Comparison of ENCODE assay signal across 1 cellular context in genomic region chr12:55073043-55074022, GRCh38.
TF ChIP-seq lines count a peak whose summit lies in the region.

No MANE protein-coding gene starts in this region.

TF ChIP-seq in HEK293, 187 proteins besides CTCF, POLR2A, EP300 and RAD21 (continued from another document):
- TF ChIP-seq ATF2 (tag by site-specific recombination; IDR thresholded peaks at IDR 0.05; ENCODE audit: low read depth) (no peak), ZBTB49 (tag by site-specific recombination; IDR thresholded peaks at IDR 0.05; ENCODE audit: low read depth) (no peak), ZNF664 (tag by site-specific recombination; IDR thresholded peaks at IDR 0.05) (peak; percentile 53; the same call in 1 of the 2 replicates), ZNF580 (tag by site-specific recombination; IDR thresholded peaks at IDR 0.05) (no peak), ZFP37 (tag by site-specific recombination; IDR thresholded peaks at IDR 0.05) (peak; percentile 50; the same call in 1 of the 2 replicates), ZNF560 (tag by site-specific recombination; IDR thresholded peaks at IDR 0.05; ENCODE audit: borderline replicate concordance) (peak; percentile 58; the same call in 1 of the 2 replicates), ZBTB11 (tag by site-specific recombination; conservative IDR thresholded peaks at IDR 0.05; ENCODE audit: low read depth) (peak; percentile 69), HOXC10 (CRISPR knock-in tag; IDR thresholded peaks at IDR 0.05) (no peak)
TF ChIP-seq in HEK293: peak in this region for 27.
